Comparison of ENCODE assay signal across 17 cellular contexts in genomic region chr7:92242972-92243371, GRCh38.
"Had no signal": no experiment of that assay in that cellular context is flagged by ENCODE, and none has a peak within 500 bp of the region (broad histone marks: within the 10 kb centered on the region; RNA-seq: fewer than 3 reads in every experiment).

No MANE protein-coding gene starts in this region.

- H3K27me3 ChIP-seq: gastroesophageal sphincter, ovary had no signal

- H3K27ac Mint-ChIP-seq: nephron progenitor cell; T-helper 1 cell treated with Interleukin-12 subunit alpha and Interleukin-12 subunit beta and Interleukin-4 antibody, amounts not matched to agents 30 μg/mL and 1 μg/mL, for 36 hours; type B pancreatic cell had no signal

- H3K4me3 ChIP-seq: coronary artery, gastroesophageal sphincter, mucosa of descending colon, ovary had no signal

- H3K36me3 ChIP-seq: ovary had no signal

- H3K9me3 Mint-ChIP-seq: activated T-cell treated with anti-CD3 and anti-CD28 coated beads, Interleukin-2, amount 50 U/mL, for 4 hours; nephron progenitor cell; T-helper 1 cell treated with Interleukin-12 subunit alpha and Interleukin-12 subunit beta and Interleukin-4 antibody, amounts not matched to agents 30 μg/mL and 1 μg/mL, for 36 hours; type B pancreatic cell had no signal

- H3K27me3 Mint-ChIP-seq: type B pancreatic cell had no signal

- H3K36me3 Mint-ChIP-seq: type B pancreatic cell had no signal

- H3K4me3 Mint-ChIP-seq: activated T-cell treated with anti-CD3 and anti-CD28 coated beads, Interleukin-2, amount 50 U/mL, for 4 hours; T-helper 1 cell treated with Interleukin-12 subunit alpha and Interleukin-12 subunit beta and Interleukin-4 antibody, amounts not matched to agents 30 μg/mL and 1 μg/mL, for 36 hours; type B pancreatic cell had no signal

- H3K27ac ChIP-seq: coronary artery, gastroesophageal sphincter, ovary had no signal

- ATAC-seq: activated T-cell treated with anti-CD3 and anti-CD28 coated beads, Interleukin-2, amount 50 U/mL, for 4 hours; gastroesophageal sphincter; left lobe of liver; mucosa of descending colon had no signal

- DNase-seq: activated CD4-positive, alpha-beta T cell treated with anti-CD3 and anti-CD28 coated beads, Interleukin-2, amount 50 U/mL, for 1 hour; activated CD4-positive, CD25-positive, alpha-beta regulatory T cell; activated gamma-delta T cell; activated T-cell treated with anti-CD3 and anti-CD28 coated beads, Interleukin-2, amount 50 U/mL, for 4 hours; caudate nucleus; effector CD4-positive, alpha-beta T cell; islet precursor cell; mucosa of descending colon; nephron progenitor cell; ovary; stimulated activated CD4-positive, alpha-beta T cell treated with anti-CD3 and anti-CD28 coated beads, Interleukin-2, amount 100 ng/mL, for 48 hours; stimulated activated naive CD4-positive, alpha-beta T cell treated with Interleukin-2 at 50 U/mL for 16 hours had no signal

- H3K9me3 ChIP-seq: gastroesophageal sphincter, mucosa of descending colon, ovary had no signal
